ENCODE assay signal across 7 cellular contexts in the genomic region with DNA sequence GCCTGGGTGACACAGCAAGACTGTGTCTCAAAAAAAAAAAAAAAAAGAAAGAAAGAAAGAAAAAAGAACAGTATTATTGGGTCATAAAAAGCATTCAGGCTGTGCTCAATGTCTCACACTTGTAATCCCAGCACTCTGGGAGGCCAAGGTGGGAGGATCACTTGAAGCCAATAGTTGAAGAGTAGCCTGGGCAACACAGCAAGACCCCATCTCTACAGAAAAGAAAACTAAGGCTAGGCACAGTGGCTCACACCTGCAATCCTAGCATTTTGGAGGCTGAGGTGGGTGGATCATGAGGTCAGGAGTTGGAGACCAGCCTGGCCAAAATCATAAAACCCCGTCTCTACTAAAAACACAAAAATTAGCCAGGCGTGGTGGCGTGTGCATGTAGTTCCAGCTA. TPM values are rescaled to one million over a fixed set of nuclear protein-coding genes. Genes with fewer than 3 reads are reported as not detected.
"Had no signal": no experiment of that assay in that cellular context is flagged by ENCODE, and none has a peak within 500 bp of the region (broad histone marks: within the 10 kb centered on the region; RNA-seq: fewer than 3 reads in every experiment).

No MANE protein-coding gene starts in this region.

RNA-seq across cellular contexts. Expression of a gene that starts 12.6 kb away (rescaled TPM):
- total RNA-seq: GM23248, GM23338, H1, H4, H7, H9, HFFc6 had no signal
- polyA plus RNA-seq: GM23248, GM23338, H1 had no signal

RNA-seq across cellular contexts. Expression of a gene that starts 32.6 kb away (rescaled TPM):
- total RNA-seq: GM23248, GM23338, H1, H4, H7, H9, HFFc6 had no signal
- polyA plus RNA-seq: GM23248, GM23338, H1 had no signal
